ENCODE assay signal across 21 cellular contexts in the genomic region with DNA sequence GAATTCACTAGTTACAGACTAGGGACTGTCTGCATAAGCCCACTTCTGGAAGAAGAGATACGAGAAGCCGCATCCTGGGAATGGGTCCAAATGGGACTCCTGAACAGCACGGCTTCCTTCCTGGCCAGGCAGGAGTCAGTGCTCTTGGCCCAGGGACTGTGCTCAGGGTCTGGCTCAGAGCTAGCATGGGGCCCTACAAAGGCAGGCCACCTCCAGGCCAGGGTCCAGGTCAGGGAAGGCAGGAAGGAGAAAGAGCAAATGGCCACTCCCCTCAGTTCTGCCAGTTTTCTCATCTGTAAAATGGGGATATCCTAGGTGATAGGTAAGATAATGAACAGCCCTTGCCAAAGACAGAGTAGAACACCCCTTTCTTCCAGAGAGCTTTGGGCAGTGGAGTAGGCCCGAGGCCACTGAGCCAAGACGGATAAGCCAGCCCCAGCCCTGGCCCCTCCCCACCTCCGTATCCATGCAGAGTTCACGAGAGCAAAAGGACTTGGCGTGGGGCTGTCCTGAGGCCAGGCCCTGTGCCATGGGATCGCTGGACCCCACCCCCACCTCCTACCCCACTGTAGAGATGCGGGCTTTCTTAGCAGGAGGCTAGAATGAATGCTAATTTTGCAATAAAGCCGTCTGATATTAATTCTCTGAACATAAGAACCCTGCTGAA.
DNase-seq lines count a peak whose midpoint lies in the region; ATAC-seq, FAIRE-seq and TF ChIP-seq lines count a peak whose summit lies in the region.
"Had no signal": no experiment of that assay in that cellular context is flagged by ENCODE, and none has a peak within 500 bp of the region (broad histone marks: within the 10 kb centered on the region; RNA-seq: fewer than 3 reads in every experiment).

No MANE protein-coding gene starts in this region.

- dilution Hi-C loops in endothelial cell of umbilical vein (cut with MboI; ENCODE audit: extremely low pct_ligation_motif_present, low sequenced_read_pairs) = no loop called here

- H2BK15ac ChIP-seq in neuronal stem cell (ENCODE audit: low read length) = no peak overlapping the region

- peaks cover 81% of the 10 kb centered on the region for H3K36me3 Mint-ChIP-seq in activated B cell treated with CpG ODN at 0.5 μM for 24 hours (ENCODE audit: low read depth)
- H3K36me3 Mint-ChIP-seq in endothelial cell (ENCODE audit: low read depth, unreplicated experiment) = peaks cover 46% of the 10 kb centered on the region

- TF ChIP-seq CTCF in right atrium auricular region (IDR thresholded peaks at IDR 0.05) (no peak), heart left ventricle (IDR thresholded peaks at IDR 0.05) (no peak), activated B cell treated with CpG ODN at 0.5 μM for 24 hours (IDR thresholded peaks at IDR 0.05) (no peak), endothelial cell of umbilical vein (IDR thresholded peaks at IDR 0.05; ENCODE audit: extremely low read depth in 1 of 2, insufficient read depth in 1 of 2, low read depth in 1 of 2, low read length in 2 of 2) (no peak), endothelial cell (IDR thresholded peaks at IDR 0.05; ENCODE audit: unreplicated experiment) (no peak)

- no peaks in the 10 kb centered on the region for H3K79me1 ChIP-seq in neuronal stem cell (ENCODE audit: low read depth, low read length)

- H3K4me1 ChIP-seq in right atrium auricular region (peaks cover 0 to 42% of the 10 kb centered on the region in 2 donors), heart left ventricle (peaks cover 0 to 29% (median 8%) of the 10 kb centered on the region in 12 donors), endothelial cell of umbilical vein (ENCODE audit: control insufficient read depth, extremely low read depth, insufficient read depth, low read length) (peaks cover 43% of the 10 kb centered on the region), neuronal stem cell (ENCODE audit: control insufficient read depth in 2 of 2, insufficient read depth in 1 of 2, low read depth in 1 of 2, low read length in 2 of 2) (peaks cover 0 to 6% of the 10 kb centered on the region in 2 donors)
- H3K4me1 ChIP-seq: BLaER1 had no signal

- no peaks in the 10 kb centered on the region for H3K9me3 Mint-ChIP-seq in activated B cell treated with CpG ODN at 0.5 μM for 24 hours
- no peaks in the 10 kb centered on the region for H3K9me3 Mint-ChIP-seq in endothelial cell (ENCODE audit: unreplicated experiment)
- H3K9me3 Mint-ChIP-seq: CD14-positive monocyte; CD8-positive, alpha-beta T cell; H9 had no signal

- H3K36me3 ChIP-seq in right atrium auricular region = peaks cover 19% of the 10 kb centered on the region
- peaks cover 0 to 61% (median 28%) of the 10 kb centered on the region in 9 donors for H3K36me3 ChIP-seq in heart left ventricle
- H3K36me3 ChIP-seq in endothelial cell of umbilical vein (ENCODE audit: control insufficient read depth in 2 of 2, extremely low read depth in 1 of 2, insufficient read depth in 2 of 2, low read length in 2 of 2) = peaks cover 0 to 2% of the 10 kb centered on the region in 2 experiments
- peaks cover 9 to 35% of the 10 kb centered on the region in 2 donors for H3K36me3 ChIP-seq in neuronal stem cell (replicated peaks in 1 of 2; ENCODE audit: control insufficient read depth in 2 of 2, insufficient read depth in 2 of 2, low read length in 2 of 2)

- ATAC-seq in heart left ventricle = no peak
- ATAC-seq in activated B cell treated with CpG ODN at 0.5 μM for 24 hours (ENCODE audit: low read depth) = no peak
- no peak for ATAC-seq in GM21528 (IDR thresholded peaks at IDR 0.05; ENCODE audit: low FRiP score, unreplicated experiment)
- ATAC-seq: CD8-positive, alpha-beta T cell had no signal

- no peaks in the 10 kb centered on the region for H4K20me1 ChIP-seq in endothelial cell of umbilical vein (replicated peaks; ENCODE audit: control insufficient read depth, extremely low read depth, insufficient read depth, low read length)

- H2BK5ac ChIP-seq in neuronal stem cell (ENCODE audit: low read length) = no peak overlapping the region

- H2BK120ac ChIP-seq in neuronal stem cell (ENCODE audit: low read depth, low read length) = no peak overlapping the region

- H3K27ac Mint-ChIP-seq in activated B cell treated with CpG ODN at 0.5 μM for 24 hours (peak overlapping the region; percentile 12), endothelial cell (ENCODE audit: unreplicated experiment) (no peak overlapping the region)
- H3K27ac Mint-ChIP-seq: CD8-positive, alpha-beta T cell had no signal

- H3K14ac ChIP-seq in neuronal stem cell (ENCODE audit: low read length) = peak overlapping the region; percentile 58

- no peak overlapping the region for H3K18ac ChIP-seq in neuronal stem cell (ENCODE audit: low read length)

- DNase-seq in right atrium auricular region (ENCODE audit: low spot score) (no peak), heart left ventricle (no peak), activated B cell treated with CpG ODN at 0.5 μM for 24 hours (no peak), endothelial cell of umbilical vein (ENCODE audit: low read depth, low spot score) (peak; percentile 30), neuronal stem cell (ENCODE audit: low spot score) (no peak), NCI-H2171 treated with DMSO at 0.1 percent for 48 hours (lab: John Stamatoyannopoulos, UW) (no peak), endothelial cell (ENCODE audit: low spot score) (no peak)
- DNase-seq: 8988T; Calu3; CD8-positive, alpha-beta T cell; DND-41; EL; GOT3; H9 had no signal

- H4K8ac ChIP-seq in neuronal stem cell (ENCODE audit: low read depth, low read length) = no peak overlapping the region

- H3K9ac ChIP-seq in endothelial cell of umbilical vein (replicated peaks; ENCODE audit: extremely low read depth, insufficient read depth, low read length) (no peak overlapping the region), neuronal stem cell (ENCODE audit: low read depth, low read length, poor library complexity) (no peak overlapping the region)
- H3K9ac ChIP-seq: BLaER1 had no signal

- BruUV-seq in endothelial cell of umbilical vein (replicated peaks; lab: Mats Ljungman, UMichigan) = no TSS peak

- H3K4me3 ChIP-seq in right atrium auricular region = no peak overlapping the region
- no peak overlapping the region for H3K4me3 ChIP-seq in heart left ventricle
- no peak overlapping the region for H3K4me3 ChIP-seq in endothelial cell of umbilical vein (replicated peaks in 1 of 3; ENCODE audit: insufficient read depth in 1 of 3, low read depth in 1 of 3, low read length in 3 of 3)
- H3K4me3 ChIP-seq in neuronal stem cell (ENCODE audit: low read length in 2 of 2) = no peak overlapping the region
- H3K4me3 ChIP-seq: BLaER1 had no signal

- no peak overlapping the region for H2AFZ ChIP-seq in endothelial cell of umbilical vein (ENCODE audit: low read depth, low read length)
- H2AFZ ChIP-seq in neuronal stem cell (ENCODE audit: low read length) = no peak overlapping the region

- H3K4ac ChIP-seq in neuronal stem cell (ENCODE audit: low read length) = no peak overlapping the region

- no peaks in the 10 kb centered on the region for H3K27me3 Mint-ChIP-seq in activated B cell treated with CpG ODN at 0.5 μM for 24 hours
- peaks cover 30% of the 10 kb centered on the region for H3K27me3 Mint-ChIP-seq in endothelial cell (ENCODE audit: unreplicated experiment)

- H3K27me3 ChIP-seq in right atrium auricular region (no peaks in the 10 kb centered on the region), heart left ventricle (no peaks in the 10 kb centered on the region), endothelial cell of umbilical vein (ENCODE audit: control insufficient read depth in 2 of 2, insufficient read depth in 2 of 2, low read length in 2 of 2) (no peaks in the 10 kb centered on the region), neuronal stem cell (ENCODE audit: control insufficient read depth in 3 of 3, insufficient read depth in 3 of 3, low read depth in 1 of 3, low read length in 3 of 3) (no peaks in the 10 kb centered on the region)
- H3K27me3 ChIP-seq: BLaER1 had no signal

- no peak overlapping the region for H3K4me3 Mint-ChIP-seq in activated B cell treated with CpG ODN at 0.5 μM for 24 hours
- H3K4me3 Mint-ChIP-seq in endothelial cell (ENCODE audit: unreplicated experiment) = no peak overlapping the region
- H3K4me3 Mint-ChIP-seq: CD14-positive monocyte; CD8-positive, alpha-beta T cell; H9 had no signal

- TF ChIP-seq POLR2A in heart left ventricle (IDR thresholded peaks at IDR 0.05) (no peak), endothelial cell of umbilical vein (IDR thresholded peaks at IDR 0.05; ENCODE audit: low read depth, low read length) (no peak)

- 57 to 65% (median 60%) methylated on average over 11 of the region's 11 CpGs for WGBS in heart left ventricle, 4 donors
- WGBS in neuronal stem cell (ENCODE audit: extremely low coverage in 2 of 2, insufficient read length in 2 of 2, insufficient replicate concordance in 1 of 2), 2 donors = no CpG with 5 or more reads among the region's 11 CpGs

- H3K27ac ChIP-seq in right atrium auricular region (peak overlapping the region; percentile 54 to 86), heart left ventricle (peak overlapping the region in 1 of 12 donors; percentile 27), endothelial cell of umbilical vein (ENCODE audit: insufficient read depth, low read depth, low read length) (no peak overlapping the region), neuronal stem cell (replicated peaks; ENCODE audit: low read length) (no peak overlapping the region)
- H3K27ac ChIP-seq: BLaER1 had no signal

- no peaks in the 10 kb centered on the region for H3K4me1 Mint-ChIP-seq in activated B cell treated with CpG ODN at 0.5 μM for 24 hours
- H3K4me1 Mint-ChIP-seq in endothelial cell (ENCODE audit: unreplicated experiment) = peaks cover 7% of the 10 kb centered on the region
- H3K4me1 Mint-ChIP-seq: CD14-positive monocyte had no signal

- CTCF ChIA-PET in activated B cell treated with CpG ODN at 0.5 μM for 24 hours (lab: Charles Lee) = no interaction called here
- CTCF ChIA-PET in endothelial cell of umbilical vein (lab: Charles Lee) = interaction anchor here (1.4 to 2.9 kb wide), 3 partner anchors 12 to 32 kb away, joined by 5 to 15 read pairs (median 5); no protein-coding TSS in a partner anchor

- no peak overlapping the region for H3K23ac ChIP-seq in neuronal stem cell (ENCODE audit: low read depth, low read length, poor library complexity)

- H3K9me1 ChIP-seq in endothelial cell of umbilical vein (replicated peaks; ENCODE audit: control insufficient read depth, extremely low read depth, insufficient read depth, low read length) = no peaks in the 10 kb centered on the region

- H3K79me2 ChIP-seq in endothelial cell of umbilical vein (ENCODE audit: control insufficient read depth, insufficient read depth, low read length) = no peaks in the 10 kb centered on the region

- H3K4me2 ChIP-seq in endothelial cell of umbilical vein (ENCODE audit: insufficient read depth, low read length) (no peak overlapping the region), neuronal stem cell (ENCODE audit: insufficient read depth, low read length, poor library complexity, severe bottlenecking) (no peak overlapping the region)
- H3K4me2 ChIP-seq: BLaER1 had no signal

- no peak overlapping the region for H4K91ac ChIP-seq in neuronal stem cell (ENCODE audit: low read depth, low read length, poor library complexity)

- peak; percentile 73 for FAIRE-seq in endothelial cell of umbilical vein (lab: Jason Lieb, UNC)
- FAIRE-seq: G401.6, GM12892, GM18507, HTR-8/SVneo had no signal

- H3K9me3 ChIP-seq in right atrium auricular region (no peaks in the 10 kb centered on the region), heart left ventricle (no peaks in the 10 kb centered on the region), endothelial cell of umbilical vein (replicated peaks; ENCODE audit: control insufficient read depth, insufficient read depth, low read length) (no peaks in the 10 kb centered on the region), neuronal stem cell (replicated peaks in 1 of 2; ENCODE audit: control insufficient read depth in 2 of 2, insufficient read depth in 1 of 2, low read depth in 1 of 2, low read length in 2 of 2) (no peaks in the 10 kb centered on the region)
- H3K9me3 ChIP-seq: BLaER1 had no signal

- intact Hi-C loops in heart left ventricle (cut with DNase I) (loop anchor here in 3 of 10 donors (10.0 kb wide), 2 partner anchors 69 to 559 kb away; no protein-coding TSS in a partner anchor), activated B cell treated with CpG ODN at 0.5 μM for 24 hours (cut with micrococcal nuclease) (no loop called here), endothelial cell of umbilical vein (cut with micrococcal nuclease) (no loop called here)

- no peak overlapping the region for H2BK12ac ChIP-seq in neuronal stem cell (ENCODE audit: low read length)

- POLR2A ChIA-PET in activated B cell treated with CpG ODN at 0.5 μM for 24 hours (lab: Charles Lee) = no interaction called here
- POLR2A ChIA-PET in endothelial cell of umbilical vein (lab: Charles Lee) = no interaction called here

- H2AK5ac ChIP-seq in neuronal stem cell (ENCODE audit: low read depth, low read length) = no peak overlapping the region

Comparison
In these comparisons a context has a peak if more than half of its experiments do, and no peak if none do; other contexts are left out.
1. H3K27ac ChIP-seq: peak in right atrium auricular region (2 of 2); none in endothelial cell of umbilical vein (single experiment) and neuronal stem cell (single experiment).